In genomic region chr13:97028441-97029299, GRCh38 we compare ENCODE assay signal across 8 cellular contexts. TPM values are rescaled to one million over a fixed set of nuclear protein-coding genes. Genes with fewer than 3 reads are reported as not detected.
A peak's percentile ranks its signal among the peaks of the same experiment; 100 is the strongest.
DNase-seq lines count a peak whose midpoint lies in the region; ATAC-seq and TF ChIP-seq lines count a peak whose summit lies in the region.

No MANE protein-coding gene starts in this region.

- DNase-seq in DMS53 (lab: John Stamatoyannopoulos, UW): peak; percentile 57
- DNase-seq in HFFc6: peak; percentile 28
- DNase-seq in NCI-H82 (lab: John Stamatoyannopoulos, UW): peak; percentile 80
- peak; percentile 5 for DNase-seq in activated T-cell treated with anti-CD3 and anti-CD28 coated beads for 48 hours (ENCODE audit: low read depth)
- peak; percentile 31 for DNase-seq in fibroblast of the conjunctiva (ENCODE audit: low read depth)
- DNase-seq in nucleus accumbens (lab: John Stamatoyannopoulos, UW): peak in 35 of 56 donors; percentile 2 to 83 (median 21)

- no peaks in the 10 kb centered on the region for H3K36me3 Mint-ChIP-seq in HFFc6 (ENCODE audit: low read depth)

- peak; percentile 95 for TF ChIP-seq CTCF in HFFc6 (IDR thresholded peaks at IDR 0.05)

- no peaks in the 10 kb centered on the region for H3K9me3 Mint-ChIP-seq in HFFc6

- ATAC-seq in HG03025 (IDR thresholded peaks at IDR 0.05; ENCODE audit: low FRiP score, unreplicated experiment) (no peak), GM21717 (IDR thresholded peaks at IDR 0.05; ENCODE audit: unreplicated experiment) (no peak)

- H3K27ac Mint-ChIP-seq in HFFc6: no peak overlapping the region

- peaks cover 10% of the 10 kb centered on the region for H3K27me3 Mint-ChIP-seq in HFFc6 (ENCODE audit: insufficient read depth)

- peaks cover 18% of the 10 kb centered on the region for H3K4me1 Mint-ChIP-seq in HFFc6 (ENCODE audit: low read depth)

- no peak overlapping the region for H3K4me3 Mint-ChIP-seq in HFFc6

RNA-seq across cellular contexts. Expression of gene OXGR1, which starts 34.4 kb away (rescaled TPM):
- total RNA-seq in HFFc6 (2021; fragmentation: NEBNext Ultra II Directional; extraction: Animal tissue kit (Norgen Biotek cat#: 25700)): not detected

Comparison
In these comparisons a context has a peak if more than half of its experiments do, and no peak if none do; other contexts are left out.
1. DNase-seq: peak in every context shown above with its lines; median percentile 80 in NCI-H82; 57 in DMS53; 31 in fibroblast of the conjunctiva; 28 in HFFc6; 21 in nucleus accumbens; 5 in activated T-cell treated with anti-CD3 and anti-CD28 coated beads for 48 hours.